Comparison of ENCODE assay signal across 8 cellular contexts in the genomic region with DNA sequence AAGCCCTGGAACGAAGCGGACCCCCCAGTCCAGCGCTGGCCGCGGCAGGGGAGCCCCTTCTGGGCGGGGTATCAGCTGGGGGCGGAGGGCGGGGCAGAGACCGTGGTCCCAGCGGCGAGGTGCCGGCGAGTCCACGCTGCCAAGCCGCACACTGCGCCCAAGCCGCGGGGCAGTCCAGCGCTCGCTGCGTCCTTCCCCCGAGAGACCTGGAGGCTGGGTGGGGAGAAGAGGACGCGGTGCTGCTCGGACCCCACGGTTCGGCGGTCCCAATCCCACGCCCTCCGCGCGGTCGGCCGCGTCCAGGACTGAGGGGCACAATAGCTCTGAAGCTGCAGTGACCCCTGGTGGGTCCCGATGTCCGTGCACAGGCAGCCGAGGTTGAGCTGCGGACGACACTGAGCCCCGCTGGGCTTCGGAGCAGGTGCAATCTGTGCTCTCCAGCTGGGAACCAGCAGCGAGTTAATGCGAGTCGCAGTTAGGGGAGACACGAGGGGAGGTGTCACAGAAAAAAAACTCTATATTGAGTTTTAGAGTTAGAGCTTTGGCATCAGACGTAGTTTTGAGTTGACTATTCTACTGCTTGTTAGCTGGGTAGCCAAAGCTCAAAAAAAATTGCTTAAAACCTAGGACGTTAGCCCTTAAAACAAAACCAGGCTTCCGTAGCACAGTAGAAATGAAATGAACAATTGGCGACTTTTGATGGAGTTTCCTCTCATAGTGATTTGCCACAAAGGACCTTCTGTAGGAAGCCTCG. TPM values are rescaled to one million over a fixed set of nuclear protein-coding genes. Genes with fewer than 3 reads are reported as not detected.
DNase-seq lines count a peak whose midpoint lies in the region; TF ChIP-seq lines count a peak whose summit lies in the region.

No MANE protein-coding gene starts in this region.

- H3K4me1 ChIP-seq in HAP-1 (no peaks in the 10 kb centered on the region; the same call in 1 of the 2 replicates), SK-N-SH (ENCODE audit: control insufficient read depth in 1 of 2, insufficient read depth in 2 of 2, low read depth in 1 of 2, low read length in 1 of 2) (peaks cover 0 to 5% of the 10 kb centered on the region in 2 experiments; a peak in 2 of 4 replicates)

- peaks cover 18% of the 10 kb centered on the region for H3K4me1 Mint-ChIP-seq in activated CD4-positive, alpha-beta T cell treated with anti-CD3 and anti-CD28 coated beads, Interleukin-2, amount 10 ng/mL, durations not matched to agents 7 days and 5 days
- peaks cover 23% of the 10 kb centered on the region for H3K4me1 Mint-ChIP-seq in dendritic cell treated with granulocyte-macrophage colony-stimulating factor and Interleukin-4, amounts not matched to agents 40 ng/mL and 50 ng/mL, for 4 days (ENCODE audit: low read depth)

- H3K4me3 ChIP-seq in HAP-1 (peak overlapping the region; percentile 51), SK-N-SH (ENCODE audit: low read depth in 2 of 2, low read length in 1 of 2) (peak overlapping the region; percentile 61 to 65)

- no peaks in the 10 kb centered on the region for H3F3A ChIP-seq in SK-N-SH (replicated peaks; ENCODE audit: insufficient read depth)

- peaks cover 46% of the 10 kb centered on the region for H3K27me3 ChIP-seq in HAP-1 (ENCODE audit: low read depth)
- H3K27me3 ChIP-seq in SK-N-SH (ENCODE audit: insufficient read depth): peaks cover 27% of the 10 kb centered on the region

- H3K36me3 ChIP-seq in HAP-1 (replicated peaks) (no peaks in the 10 kb centered on the region), SK-N-SH (replicated peaks in 1 of 2; ENCODE audit: control insufficient read depth in 1 of 2, insufficient read depth in 2 of 2, low read length in 1 of 2) (no peaks in the 10 kb centered on the region)

- intact Hi-C loops in dendritic cell treated with granulocyte-macrophage colony-stimulating factor and Interleukin-4, amounts not matched to agents 40 ng/mL and 50 ng/mL, for 4 days (cut with micrococcal nuclease): loop anchor here (5.0 kb wide), 1 partner anchor 243 kb away; no protein-coding TSS in a partner anchor

- H3K4me2 ChIP-seq in SK-N-SH: peak overlapping the region; percentile 88

- no peaks in the 10 kb centered on the region for H3K36me3 Mint-ChIP-seq in activated CD4-positive, alpha-beta T cell treated with anti-CD3 and anti-CD28 coated beads, Interleukin-2, amount 10 ng/mL, durations not matched to agents 7 days and 5 days (ENCODE audit: low read depth)
- no peaks in the 10 kb centered on the region for H3K36me3 Mint-ChIP-seq in dendritic cell treated with granulocyte-macrophage colony-stimulating factor and Interleukin-4, amounts not matched to agents 40 ng/mL and 50 ng/mL, for 4 days (ENCODE audit: low read depth)

- DNase-seq in activated CD4-positive, alpha-beta T cell treated with anti-CD3 and anti-CD28 coated beads, Interleukin-2, amount 10 ng/mL, durations not matched to agents 7 days and 5 days: peak; percentile 27
- no peak for DNase-seq in activated CD4-positive, alpha-beta T cell treated with anti-CD3 and anti-CD28 coated beads, Interleukin-2, amount 50 U/mL, for 1 hour
- DNase-seq in HAP-1 (ENCODE audit: low spot score in 2 of 2): peak; percentile 36 to 83
- DNase-seq in SK-N-SH: peak; percentile 88
- peak; percentile 88 for DNase-seq in kidney tubule cell (ENCODE audit: low spot score)
- DNase-seq in stimulated activated CD4-positive, alpha-beta T cell treated with anti-CD3 and anti-CD28 coated beads, Interleukin-1b, Interleukin-23, amount 100 ng/mL, for 48 hours: peak; percentile 31

- no peak for TF ChIP-seq EP300 in SK-N-SH (IDR thresholded peaks at IDR 0.05; ENCODE audit: borderline replicate concordance in 1 of 2, low read depth in 1 of 2, low read length in 1 of 2)

- TF ChIP-seq RAD21 in SK-N-SH (IDR thresholded peaks at IDR 0.05; ENCODE audit: low read length): peak; percentile 91

- H3K79me2 ChIP-seq in SK-N-SH (ENCODE audit: insufficient read depth): no peaks in the 10 kb centered on the region

- no peaks in the 10 kb centered on the region for H3K9me3 Mint-ChIP-seq in activated CD4-positive, alpha-beta T cell treated with anti-CD3 and anti-CD28 coated beads, Interleukin-2, amount 10 ng/mL, durations not matched to agents 7 days and 5 days
- H3K9me3 Mint-ChIP-seq in dendritic cell treated with granulocyte-macrophage colony-stimulating factor and Interleukin-4, amounts not matched to agents 40 ng/mL and 50 ng/mL, for 4 days: no peaks in the 10 kb centered on the region

- in situ Hi-C loops in HAP-1 (cut with MboI; ENCODE audit: low sequenced_read_pairs): loop anchor here (25.0 kb wide), 1 partner anchor 208 kb away; no protein-coding TSS in a partner anchor

- no peak overlapping the region for H3K9ac ChIP-seq in SK-N-SH

- CTCF ChIA-PET in activated CD4-positive, alpha-beta T cell treated with anti-CD3 and anti-CD28 coated beads, Interleukin-2, amount 10 ng/mL, durations not matched to agents 7 days and 5 days (lab: Charles Lee): interaction anchor here (0.6 to 2.5 kb wide), 6 partner anchors 10 to 258 kb away, joined by 3 to 8 read pairs (median 4); no protein-coding TSS in a partner anchor
- CTCF ChIA-PET in SK-N-SH (lab: Yijun Ruan, JAX): interaction anchor here (0.5 to 9.5 kb wide), 78 partner anchors 10 to 889 kb away, joined by 3 to 149 read pairs (median 5); no protein-coding TSS in a partner anchor

- TF ChIP-seq CTCF in LNCAP (IDR thresholded peaks at IDR 0.05) (peak; percentile 94), SK-N-SH (IDR thresholded peaks at IDR 0.05) (peak; percentile 77)

- no peaks in the 10 kb centered on the region for H3K9me3 ChIP-seq in HAP-1
- no peaks in the 10 kb centered on the region for H3K9me3 ChIP-seq in SK-N-SH

- no peak overlapping the region for H3K27ac Mint-ChIP-seq in activated CD4-positive, alpha-beta T cell treated with anti-CD3 and anti-CD28 coated beads, Interleukin-2, amount 10 ng/mL, durations not matched to agents 7 days and 5 days
- no peak overlapping the region for H3K27ac Mint-ChIP-seq in dendritic cell treated with granulocyte-macrophage colony-stimulating factor and Interleukin-4, amounts not matched to agents 40 ng/mL and 50 ng/mL, for 4 days

- H4K20me1 ChIP-seq in SK-N-SH (ENCODE audit: insufficient read depth): no peaks in the 10 kb centered on the region

- peak overlapping the region; percentile 81 for H2AFZ ChIP-seq in SK-N-SH (ENCODE audit: low read depth)

- H3K4me3 Mint-ChIP-seq in activated CD4-positive, alpha-beta T cell treated with anti-CD3 and anti-CD28 coated beads, Interleukin-2, amount 10 ng/mL, durations not matched to agents 7 days and 5 days: peak overlapping the region; percentile 61
- peak overlapping the region; percentile 77 for H3K4me3 Mint-ChIP-seq in dendritic cell treated with granulocyte-macrophage colony-stimulating factor and Interleukin-4, amounts not matched to agents 40 ng/mL and 50 ng/mL, for 4 days

- H3K27ac ChIP-seq in SK-N-SH (ENCODE audit: low read depth in 2 of 2, low read length in 1 of 2): peak overlapping the region in 1 of 2 experiments; percentile 47; a peak in 1 of 4 replicates

- peaks cover 67% of the 10 kb centered on the region for H3K27me3 Mint-ChIP-seq in activated CD4-positive, alpha-beta T cell treated with anti-CD3 and anti-CD28 coated beads, Interleukin-2, amount 10 ng/mL, durations not matched to agents 7 days and 5 days
- H3K27me3 Mint-ChIP-seq in dendritic cell treated with granulocyte-macrophage colony-stimulating factor and Interleukin-4, amounts not matched to agents 40 ng/mL and 50 ng/mL, for 4 days: peaks cover 60% of the 10 kb centered on the region

- POLR2A ChIA-PET in activated CD4-positive, alpha-beta T cell treated with anti-CD3 and anti-CD28 coated beads, Interleukin-2, amount 10 ng/mL, durations not matched to agents 7 days and 5 days (lab: Charles Lee): no interaction called here
- POLR2A ChIA-PET in SK-N-SH (lab: Yijun Ruan, JAX): interaction anchor here (0.5 to 2.6 kb wide), 2 partner anchors 247 to 259 kb away, joined by 4 to 10 read pairs; no protein-coding TSS in a partner anchor

- H3K9me2 ChIP-seq in SK-N-SH: no peaks in the 10 kb centered on the region

- 5% methylated on average over 10 of the region's 51 CpGs for WGBS in SK-N-SH (ENCODE audit: low lambda C conversion rate)

TF ChIP-seq in SK-N-SH, 30 proteins besides CTCF, POLR2A, EP300 and RAD21 (continues in another document):
- TF ChIP-seq, protein P1, sequence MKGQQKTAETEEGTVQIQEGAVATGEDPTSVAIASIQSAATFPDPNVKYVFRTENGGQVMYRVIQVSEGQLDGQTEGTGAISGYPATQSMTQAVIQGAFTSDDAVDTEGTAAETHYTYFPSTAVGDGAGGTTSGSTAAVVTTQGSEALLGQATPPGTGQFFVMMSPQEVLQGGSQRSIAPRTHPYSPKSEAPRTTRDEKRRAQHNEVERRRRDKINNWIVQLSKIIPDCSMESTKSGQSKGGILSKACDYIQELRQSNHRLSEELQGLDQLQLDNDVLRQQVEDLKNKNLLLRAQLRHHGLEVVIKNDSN (IDR thresholded peaks at IDR 0.05; ENCODE audit: borderline replicate concordance, low read depth): no peak
- TF ChIP-seq FOXM1 (IDR thresholded peaks at IDR 0.05; ENCODE audit: low read depth) (no peak), NFIC (IDR thresholded peaks at IDR 0.05; ENCODE audit: borderline replicate concordance) (no peak), EZH2phosphoT487 (IDR thresholded peaks at IDR 0.05; ENCODE audit: borderline replicate concordance, low read depth) (no peak), TEAD4 (IDR thresholded peaks at IDR 0.05; ENCODE audit: borderline replicate concordance, insufficient read depth) (no peak), RXRA (IDR thresholded peaks at IDR 0.05; ENCODE audit: borderline replicate concordance, low read depth) (no peak)
- TF ChIP-seq, protein P2, sequence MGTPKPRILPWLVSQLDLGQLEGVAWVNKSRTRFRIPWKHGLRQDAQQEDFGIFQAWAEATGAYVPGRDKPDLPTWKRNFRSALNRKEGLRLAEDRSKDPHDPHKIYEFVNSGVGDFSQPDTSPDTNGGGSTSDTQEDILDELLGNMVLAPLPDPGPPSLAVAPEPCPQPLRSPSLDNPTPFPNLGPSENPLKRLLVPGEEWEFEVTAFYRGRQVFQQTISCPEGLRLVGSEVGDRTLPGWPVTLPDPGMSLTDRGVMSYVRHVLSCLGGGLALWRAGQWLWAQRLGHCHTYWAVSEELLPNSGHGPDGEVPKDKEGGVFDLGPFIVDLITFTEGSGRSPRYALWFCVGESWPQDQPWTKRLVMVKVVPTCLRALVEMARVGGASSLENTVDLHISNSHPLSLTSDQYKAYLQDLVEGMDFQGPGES (IDR thresholded peaks at IDR 0.05; ENCODE audit: low read depth, low read length): no peak

RNA-seq across cellular contexts. Expression of a gene that starts 1.2 kb away (rescaled TPM):
- 1 to 10 TPM in 1 of 2 experiments, under 1 TPM in 1; 0.62 to 1.2 TPM for total RNA-seq in activated CD4-positive, alpha-beta T cell treated with anti-CD3 and anti-CD28 coated beads, Interleukin-2, amount 10 ng/mL, durations not matched to agents 7 days and 5 days
- 0.07 and 0.31 TPM in 2 replicates for polyA plus RNA-seq in SK-N-SH (2012; rRNA removed)
- polyA plus RNA-seq in SK-N-SH (2012; cell fraction: cytosol; rRNA removed): 0.13 and 0.14 TPM in 2 replicates
- polyA plus RNA-seq in SK-N-SH (2012; cell fraction: nucleus; rRNA removed): 0.18 TPM in 2 replicates
